In genomic region chr3:167734498-167735232, GRCh38 we compare ENCODE assay signal across 8 cellular contexts. TPM values are rescaled to one million over a fixed set of nuclear protein-coding genes. Genes with fewer than 3 reads are reported as not detected.
DNase-seq lines count a peak whose midpoint lies in the region; ATAC-seq and TF ChIP-seq lines count a peak whose summit lies in the region.

Gene PDCD10, minus strand, starts transcription at chr3:167734892. Its CDS starts 14,735 bp downstream, at chr3:167720157.

- peak; percentile 100 for DNase-seq in COR-L47 (lab: John Stamatoyannopoulos, UW)
- DNase-seq in HT-29 (ENCODE audit: low spot score), result peak; percentile 100
- DNase-seq in NK-92 treated with Interleukin-12 subunit alpha and Interleukin-12 subunit beta, amount 100 ng/mL, for 24 hours (lab: John Stamatoyannopoulos, UW), result peak; percentile 98
- peak; percentile 97 for DNase-seq in activated CD8-positive, alpha-beta memory T cell treated with anti-CD3 and anti-CD28 coated beads for 24 hours
- peak; percentile 92 to 98 (median 96) for DNase-seq in effector memory CD4-positive, alpha-beta T cell
- DNase-seq in lung (ENCODE audit: low spot score), result peak; percentile 99
- DNase-seq in stimulated activated CD4-positive, alpha-beta T cell treated with anti-CD3 and anti-CD28 coated beads, TNF-alpha, amount 100 ng/mL, for 4 hours (ENCODE audit: low read depth in 3 of 3), result peak; percentile 90 to 93 (median 91)

- H3K27ac ChIP-seq in effector memory CD4-positive, alpha-beta T cell (ENCODE audit: insufficient read depth, low read length, poor library complexity, severe bottlenecking), result peak within 1 kb of the TSS; percentile 79
- peak within 1 kb of the TSS; percentile 91 to 95 for H3K27ac ChIP-seq in lung (ENCODE audit: low read depth in 1 of 2, low read length in 1 of 2)

- no peaks in the 10 kb centered on the region for H3K27me3 ChIP-seq in effector memory CD4-positive, alpha-beta T cell (replicated peaks; ENCODE audit: control insufficient read depth, insufficient read depth, low read length, poor library complexity, severe bottlenecking)
- H3K27me3 ChIP-seq in lung (ENCODE audit: control insufficient read depth, insufficient read depth), result no peaks in the 10 kb centered on the region

- WGBS in lung, 2 donors, result 0% methylated on average over 47 to 49 of the region's 49 CpGs

- no peak for TF ChIP-seq CTCF in lung (IDR thresholded peaks at IDR 0.05; ENCODE audit: control extremely low read depth, extremely low read depth)

- ATAC-seq in GM21360 (IDR thresholded peaks at IDR 0.05; ENCODE audit: unreplicated experiment), result peak; percentile 87
- peak; percentile 95 for ATAC-seq in lung (ENCODE audit: insufficient read depth, low FRiP score)

- peak within 1 kb of the TSS; percentile 96 for H3K4me3 ChIP-seq in effector memory CD4-positive, alpha-beta T cell (ENCODE audit: insufficient read depth, low read depth, low read length, poor library complexity, severe bottlenecking)
- H3K4me3 ChIP-seq in lung, result peak within 1 kb of the TSS; percentile 73

- no peaks in the 10 kb centered on the region for H3K9me3 ChIP-seq in effector memory CD4-positive, alpha-beta T cell (ENCODE audit: control insufficient read depth, low read length)
- no peaks in the 10 kb centered on the region for H3K9me3 ChIP-seq in lung (ENCODE audit: control insufficient read depth in 2 of 2, insufficient read depth in 1 of 2, low read length in 1 of 2)

- peaks cover 5% of the 10 kb centered on the region for H3K4me1 ChIP-seq in effector memory CD4-positive, alpha-beta T cell (ENCODE audit: control insufficient read depth, insufficient read depth, low read length, poor library complexity, severe bottlenecking)
- H3K4me1 ChIP-seq in lung (ENCODE audit: control insufficient read depth in 2 of 2, insufficient read depth in 2 of 2, low read length in 2 of 2), result peaks cover 0 to 14% of the 10 kb centered on the region in 2 donors

- H3K36me3 ChIP-seq in effector memory CD4-positive, alpha-beta T cell (ENCODE audit: control insufficient read depth, insufficient read depth, low read length), result no peaks in the 10 kb centered on the region
- H3K36me3 ChIP-seq in lung (ENCODE audit: control insufficient read depth in 2 of 2, insufficient read depth in 2 of 2, low read length in 2 of 2), result no peaks in the 10 kb centered on the region

RNA-seq across cellular contexts. Expression of gene PDCD10, which starts in this region (rescaled TPM):
- 38.4 and 65.7 TPM in 2 replicates for total RNA-seq in HT-29 (2014; rRNA removed; shearing (Covaris generic))
- total RNA-seq in lung, result 100 to 1,000 TPM in 1 of 2 donors, 10 to 100 TPM in 1; 42.2 to 113 TPM
- polyA plus RNA-seq in lung, result 10 to 100 TPM; 26.7 to 60.8 TPM

Comparison
In these comparisons a context has a peak if more than half of its experiments do, and no peak if none do; other contexts are left out.
1. Peak in every context shown above with its lines: DNase-seq, ATAC-seq, H3K4me3 ChIP-seq and H3K27ac ChIP-seq.